In genomic region chr1:224106568-224107281, GRCh38 we compare ENCODE assay signal across 8 cellular contexts. TPM values are rescaled to one million over a fixed set of nuclear protein-coding genes. Genes with fewer than 3 reads are reported as not detected.
DNase-seq lines count a peak whose midpoint lies in the region; ATAC-seq, FAIRE-seq and TF ChIP-seq lines count a peak whose summit lies in the region.

No MANE protein-coding gene starts in this region.

- no peaks in the 10 kb centered on the region for H4K20me1 ChIP-seq in keratinocyte (ENCODE audit: control insufficient read depth, extremely low read depth, insufficient read depth, low read length)

- H3K27me3 ChIP-seq in keratinocyte (ENCODE audit: control insufficient read depth, extremely low read depth, insufficient read depth, low read length) = no peaks in the 10 kb centered on the region

- DNase-seq in AG10803 (ENCODE audit: low read depth) (peak; percentile 45), NCI-H2107 (lab: John Stamatoyannopoulos, UW) (peak; percentile 31), keratinocyte (ENCODE audit: low read depth, low spot score) (no peak)
- peak; percentile 3 to 6 for DNase-seq in activated CD4-positive, alpha-beta T cell treated with anti-CD3 and anti-CD28 coated beads, Interleukin-2, amount 50 U/mL, for 48 hours
- DNase-seq in activated CD4-positive, CD25-positive, alpha-beta regulatory T cell (lab: John Stamatoyannopoulos, UW) = no peak
- DNase-seq in activated CD8-positive, alpha-beta memory T cell treated with anti-CD3 and anti-CD28 coated beads, Interleukin-2, amount 50 U/mL, for 4 hours = no peak

- no peak overlapping the region for H3K27ac ChIP-seq in keratinocyte (ENCODE audit: control insufficient read depth, insufficient read depth, low read length)

- no peaks in the 10 kb centered on the region for H3K36me3 ChIP-seq in keratinocyte (ENCODE audit: control insufficient read depth in 2 of 2, extremely low read depth in 1 of 2, insufficient read depth in 2 of 2, low read length in 2 of 2)

- dilution Hi-C loops in keratinocyte (cut with MboI; ENCODE audit: extremely low pct_ligation_motif_present, low sequenced_read_pairs) = no loop called here

- peak; percentile 85 for ATAC-seq in HG02973 (IDR thresholded peaks at IDR 0.05; ENCODE audit: unreplicated experiment)

- peaks cover 4% of the 10 kb centered on the region for H3K4me1 ChIP-seq in keratinocyte (ENCODE audit: control insufficient read depth, extremely low read depth, insufficient read depth, low read length)

- H2AFZ ChIP-seq in keratinocyte (ENCODE audit: control insufficient read depth, low read length) = peak overlapping the region; percentile 80

- H3K4me3 ChIP-seq in AG10803 (ENCODE audit: low read length) (no peak overlapping the region), GM12875 (ENCODE audit: low read depth, low read length) (no peak overlapping the region), keratinocyte (ENCODE audit: control insufficient read depth in 2 of 3, extremely low read depth in 1 of 3, insufficient read depth in 2 of 3, low read depth in 1 of 3, low read length in 3 of 3) (no peak overlapping the region)

- no peaks in the 10 kb centered on the region for H3K79me2 ChIP-seq in keratinocyte (ENCODE audit: control insufficient read depth, insufficient read depth, low read length)

- no peaks in the 10 kb centered on the region for H3K9me1 ChIP-seq in keratinocyte (ENCODE audit: control insufficient read depth, extremely low read depth, insufficient read depth, low read length)

- peak; percentile 59 for FAIRE-seq in keratinocyte (lab: Jason Lieb, UNC)

- H3K9me3 ChIP-seq in keratinocyte (ENCODE audit: control insufficient read depth, low read depth, low read length) = no peaks in the 10 kb centered on the region

- TF ChIP-seq CTCF in AG10803 (conservative IDR thresholded peaks at IDR 0.05; ENCODE audit: low read length) = peak; percentile 56
- peak; percentile 53; the same call in 1 of the 2 replicates for TF ChIP-seq CTCF in GM12875 (IDR thresholded peaks at IDR 0.05; ENCODE audit: borderline replicate concordance, insufficient read depth, low read depth, low read length)
- TF ChIP-seq CTCF in keratinocyte (optimal IDR thresholded peaks at IDR 0.05 in 1 of 3, IDR thresholded peaks at IDR 0.05 in 1 of 3, conservative IDR thresholded peaks at IDR 0.05 in 1 of 3; ENCODE audit: extremely low read depth in 1 of 3, insufficient read depth in 2 of 3, low read length in 3 of 3) = peak; percentile 47 to 71 (median 59)

- H3K4me2 ChIP-seq in keratinocyte (ENCODE audit: control insufficient read depth, extremely low read depth, insufficient read depth, low read depth, low read length) = peak overlapping the region; percentile 45

- no peak overlapping the region for H3K9ac ChIP-seq in keratinocyte (ENCODE audit: control insufficient read depth, extremely low read depth, insufficient read depth, low read length)

RNA-seq across cellular contexts. Expression of gene FBXO28, which starts 7.2 kb away (rescaled TPM):
- 23.2 to 36.5 TPM (median 26.6 TPM) in 3 replicates for polyA plus RNA-seq in keratinocyte
- polyA plus RNA-seq in keratinocyte (2011; ENCODE audit: low read depth) = 20.6 TPM
- 20.4 and 37.9 TPM in 2 replicates for polyA plus RNA-seq in keratinocyte (2011; cell fraction: cytosol; rRNA removed)
- polyA plus RNA-seq in keratinocyte (2011; cell fraction: nucleus; rRNA removed) = 22.9 and 31.7 TPM in 2 replicates
- 17.2 and 24.5 TPM in 2 replicates for polyA plus RNA-seq in keratinocyte (2012; ENCODE audit: low replicate concordance)
- polyA minus RNA-seq in keratinocyte = 7.1 to 43.4 TPM (median 29.7 TPM) in 3 replicates
- 47.2 TPM for polyA minus RNA-seq in keratinocyte (2011; cell fraction: cytosol; rRNA and poly(A)+ RNA removed)
- 21.4 and 39.0 TPM in 2 replicates for polyA minus RNA-seq in keratinocyte (2011; cell fraction: nucleus; rRNA and poly(A)+ RNA removed)

Comparison
In these comparisons a context has a peak if more than half of its experiments do, and no peak if none do; other contexts are left out.
1. DNase-seq: peak in AG10803 (single experiment), NCI-H2107 (single experiment) and activated CD4-positive, alpha-beta T cell treated with anti-CD3 and anti-CD28 coated beads, Interleukin-2, amount 50 U/mL, for 48 hours (2 of 2); none in keratinocyte (single experiment), activated CD4-positive, CD25-positive, alpha-beta regulatory T cell (0 of 4) and activated CD8-positive, alpha-beta memory T cell treated with anti-CD3 and anti-CD28 coated beads, Interleukin-2, amount 50 U/mL, for 4 hours (single experiment).
2. Peak in every context shown above with its lines, with median percentiles within 50 percentile points of each other: CTCF ChIP-seq.